Comparison of ENCODE assay signal across 24 cellular contexts in genomic region chr9:30198463-30199309, GRCh38.
"Had no signal": no experiment of that assay in that cellular context is flagged by ENCODE, and none has a peak within 500 bp of the region (broad histone marks: within the 10 kb centered on the region; RNA-seq: fewer than 3 reads in every experiment).

No MANE protein-coding gene starts in this region.

- H3K4me1 Mint-ChIP-seq: activated CD4-positive, alpha-beta T cell treated with anti-CD3 and anti-CD28 coated beads, Interleukin-2, amount 10 ng/mL, durations not matched to agents 7 days and 5 days; activated CD8-positive, alpha-beta memory T cell treated with anti-CD3 and anti-CD28 coated beads, Interleukin-2, amount 10 ng/mL, durations not matched to agents 7 days and 5 days; activated naive CD8-positive, alpha-beta T cell treated with anti-CD3 and anti-CD28 coated beads, Interleukin-2, amount 50 U/mL, for 24 hours had no signal

- H3K36me3 Mint-ChIP-seq: activated CD8-positive, alpha-beta memory T cell treated with anti-CD3 and anti-CD28 coated beads, Interleukin-2, amount 10 ng/mL, durations not matched to agents 7 days and 5 days had no signal

- H3K9me3 Mint-ChIP-seq: dendritic cell treated with granulocyte-macrophage colony-stimulating factor and Interleukin-4, amounts not matched to agents 40 ng/mL and 50 ng/mL, for 4 days had no signal

- FAIRE-seq: frontal cortex, islet of Langerhans had no signal

- H3K27me3 Mint-ChIP-seq: activated CD4-positive, alpha-beta T cell treated with anti-CD3 and anti-CD28 coated beads, Interleukin-2, amount 10 ng/mL, durations not matched to agents 7 days and 5 days; activated CD8-positive, alpha-beta memory T cell treated with anti-CD3 and anti-CD28 coated beads, Interleukin-2, amount 10 ng/mL, durations not matched to agents 7 days and 5 days; activated CD8-positive, alpha-beta T cell treated with anti-CD3 and anti-CD28 coated beads for 36 hours; activated naive CD8-positive, alpha-beta T cell treated with anti-CD3 and anti-CD28 coated beads, Interleukin-2, amount 50 U/mL, for 24 hours; dendritic cell treated with granulocyte-macrophage colony-stimulating factor and Interleukin-4, amounts not matched to agents 40 ng/mL and 50 ng/mL, for 4 days; natural killer cell treated with Interleukin-12 subunit alpha and Interleukin-12 subunit beta and Interleukin-15 and Interleukin-18, amount 100 ng/mL, for 72 hours; progenitor cell of endocrine pancreas had no signal

- H3K4me3 Mint-ChIP-seq: activated CD4-positive, alpha-beta T cell treated with anti-CD3 and anti-CD28 coated beads, Interleukin-2, amount 10 ng/mL, durations not matched to agents 7 days and 5 days; activated CD8-positive, alpha-beta memory T cell treated with anti-CD3 and anti-CD28 coated beads, Interleukin-2, amount 10 ng/mL, durations not matched to agents 7 days and 5 days; activated CD8-positive, alpha-beta T cell treated with anti-CD3 and anti-CD28 coated beads for 36 hours; activated naive CD8-positive, alpha-beta T cell treated with anti-CD3 and anti-CD28 coated beads, Interleukin-2, amount 50 U/mL, for 24 hours; dendritic cell treated with granulocyte-macrophage colony-stimulating factor and Interleukin-4, amounts not matched to agents 40 ng/mL and 50 ng/mL, for 4 days; natural killer cell treated with Interleukin-12 subunit alpha and Interleukin-12 subunit beta and Interleukin-15 and Interleukin-18, amount 100 ng/mL, for 72 hours had no signal

- ATAC-seq: activated CD4-positive, CD25-positive, alpha-beta regulatory T cell treated with anti-CD3 and anti-CD28 coated beads, Interleukin-2, amount 50 U/mL, for 24 hours; activated CD8-positive, alpha-beta memory T cell treated with anti-CD3 and anti-CD28 coated beads, Interleukin-2, amount 10 ng/mL, durations not matched to agents 7 days and 5 days; activated CD8-positive, alpha-beta T cell treated with anti-CD3 and anti-CD28 coated beads for 36 hours; activated naive CD8-positive, alpha-beta T cell treated with anti-CD3 and anti-CD28 coated beads, Interleukin-2, amount 50 U/mL, for 24 hours; body of pancreas; esophagus mucosa; left ventricle myocardium superior; natural killer cell treated with Interleukin-12 subunit alpha and Interleukin-12 subunit beta and Interleukin-15 and Interleukin-18, amount 100 ng/mL, for 72 hours; stimulated activated naive CD8-positive, alpha-beta T cell treated with anti-CD3 and anti-CD28 coated beads, Interleukin-15, Interleukin-2, amounts not matched to agents 100 U/mL and 50 U/mL, for 24 hours had no signal

- H3K4me1 ChIP-seq: body of pancreas, upper lobe of left lung had no signal

- H3K9me3 ChIP-seq: body of pancreas had no signal

- DNase-seq: activated CD4-positive, alpha-beta T cell treated with anti-CD3 and anti-CD28 coated beads, Interleukin-2, amount 10 ng/mL, durations not matched to agents 7 days and 5 days; activated CD8-positive, alpha-beta memory T cell treated with anti-CD3 and anti-CD28 coated beads, Interleukin-2, amount 10 ng/mL, durations not matched to agents 7 days and 5 days; activated CD8-positive, alpha-beta T cell treated with anti-CD3 and anti-CD28 coated beads for 36 hours; activated gamma-delta T cell; activated naive CD4-positive, alpha-beta T cell treated with anti-CD3 and anti-CD28 coated beads, Interleukin-2, amount 50 U/mL, for 16 hours; activated naive CD8-positive, alpha-beta T cell treated with anti-CD3 and anti-CD28 coated beads, Interleukin-2, amount 50 U/mL, for 24 hours; activated T-cell treated with anti-CD3 and anti-CD28 coated beads for 4 hours; effector CD8-positive, alpha-beta T cell; hippocampal formation; left ventricle myocardium superior; retina; stimulated activated CD4-positive, alpha-beta T cell treated with anti-CD3 and anti-CD28 coated beads, Interleukin-4, amount 100 ng/mL, for 24 hours; stimulated activated naive CD8-positive, alpha-beta T cell treated with anti-CD3 and anti-CD28 coated beads, Interleukin-15, Interleukin-2, amounts not matched to agents 100 U/mL and 50 U/mL, for 24 hours; T-helper 9 cell had no signal

- H3K36me3 ChIP-seq: cardiac muscle cell, upper lobe of left lung had no signal

- H3K27ac ChIP-seq: body of pancreas, cardiac muscle cell had no signal

- H3K27ac Mint-ChIP-seq: activated CD4-positive, alpha-beta T cell treated with anti-CD3 and anti-CD28 coated beads, Interleukin-2, amount 10 ng/mL, durations not matched to agents 7 days and 5 days; activated CD8-positive, alpha-beta memory T cell treated with anti-CD3 and anti-CD28 coated beads, Interleukin-2, amount 10 ng/mL, durations not matched to agents 7 days and 5 days; activated CD8-positive, alpha-beta T cell treated with anti-CD3 and anti-CD28 coated beads for 36 hours; activated naive CD8-positive, alpha-beta T cell treated with anti-CD3 and anti-CD28 coated beads, Interleukin-2, amount 50 U/mL, for 24 hours; dendritic cell treated with granulocyte-macrophage colony-stimulating factor and Interleukin-4, amounts not matched to agents 40 ng/mL and 50 ng/mL, for 4 days; natural killer cell treated with Interleukin-12 subunit alpha and Interleukin-12 subunit beta and Interleukin-15 and Interleukin-18, amount 100 ng/mL, for 72 hours; progenitor cell of endocrine pancreas had no signal

- H3K4me3 ChIP-seq: body of pancreas, cardiac muscle cell, upper lobe of left lung had no signal

- H3K27me3 ChIP-seq: body of pancreas, cardiac muscle cell, upper lobe of left lung had no signal
